Comparison of ENCODE assay signal across 1 cellular context in the genomic region with DNA sequence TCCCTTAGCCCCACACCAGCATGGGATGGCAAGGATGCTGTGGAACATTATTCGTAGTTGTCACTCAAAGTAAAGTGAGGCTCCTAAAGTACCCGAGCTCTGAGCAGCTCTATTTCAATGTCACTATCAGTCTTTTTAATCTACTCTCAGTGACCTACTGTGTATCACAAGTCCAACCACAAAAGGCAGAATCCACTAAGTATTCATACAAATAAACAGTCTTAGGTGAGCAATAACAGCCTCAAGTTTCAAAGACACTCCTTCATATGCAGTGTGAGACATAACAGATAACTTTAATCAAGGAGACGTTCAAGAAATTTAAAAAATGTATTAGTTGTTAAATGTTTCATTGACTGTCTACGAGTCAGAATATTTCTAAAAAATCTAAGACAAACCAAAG.
TF ChIP-seq lines count a peak whose summit lies in the region.

No MANE protein-coding gene starts in this region.

TF ChIP-seq in neural cell, 6 proteins besides CTCF, POLR2A, EP300 and RAD21 (continued from another document):
- TF ChIP-seq, protein P1, sequence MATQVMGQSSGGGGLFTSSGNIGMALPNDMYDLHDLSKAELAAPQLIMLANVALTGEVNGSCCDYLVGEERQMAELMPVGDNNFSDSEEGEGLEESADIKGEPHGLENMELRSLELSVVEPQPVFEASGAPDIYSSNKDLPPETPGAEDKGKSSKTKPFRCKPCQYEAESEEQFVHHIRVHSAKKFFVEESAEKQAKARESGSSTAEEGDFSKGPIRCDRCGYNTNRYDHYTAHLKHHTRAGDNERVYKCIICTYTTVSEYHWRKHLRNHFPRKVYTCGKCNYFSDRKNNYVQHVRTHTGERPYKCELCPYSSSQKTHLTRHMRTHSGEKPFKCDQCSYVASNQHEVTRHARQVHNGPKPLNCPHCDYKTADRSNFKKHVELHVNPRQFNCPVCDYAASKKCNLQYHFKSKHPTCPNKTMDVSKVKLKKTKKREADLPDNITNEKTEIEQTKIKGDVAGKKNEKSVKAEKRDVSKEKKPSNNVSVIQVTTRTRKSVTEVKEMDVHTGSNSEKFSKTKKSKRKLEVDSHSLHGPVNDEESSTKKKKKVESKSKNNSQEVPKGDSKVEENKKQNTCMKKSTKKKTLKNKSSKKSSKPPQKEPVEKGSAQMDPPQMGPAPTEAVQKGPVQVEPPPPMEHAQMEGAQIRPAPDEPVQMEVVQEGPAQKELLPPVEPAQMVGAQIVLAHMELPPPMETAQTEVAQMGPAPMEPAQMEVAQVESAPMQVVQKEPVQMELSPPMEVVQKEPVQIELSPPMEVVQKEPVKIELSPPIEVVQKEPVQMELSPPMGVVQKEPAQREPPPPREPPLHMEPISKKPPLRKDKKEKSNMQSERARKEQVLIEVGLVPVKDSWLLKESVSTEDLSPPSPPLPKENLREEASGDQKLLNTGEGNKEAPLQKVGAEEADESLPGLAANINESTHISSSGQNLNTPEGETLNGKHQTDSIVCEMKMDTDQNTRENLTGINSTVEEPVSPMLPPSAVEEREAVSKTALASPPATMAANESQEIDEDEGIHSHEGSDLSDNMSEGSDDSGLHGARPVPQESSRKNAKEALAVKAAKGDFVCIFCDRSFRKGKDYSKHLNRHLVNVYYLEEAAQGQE (IDR thresholded peaks at IDR 0.05; ENCODE audit: borderline replicate concordance) = no peak
TF ChIP-seq in neural cell: peak in this region for 0.
